8 cellular contexts compared by ENCODE assay signal in genomic region chr12:56193025-56193578, GRCh38. TPM values are rescaled to one million over a fixed set of nuclear protein-coding genes. Genes with fewer than 3 reads are reported as not detected.
DNase-seq lines count a peak whose midpoint lies in the region; ATAC-seq and TF ChIP-seq lines count a peak whose summit lies in the region.

No MANE protein-coding gene starts in this region.

- peak overlapping the region; percentile 76 for H3K27ac Mint-ChIP-seq in CD4-positive, alpha-beta T cell
- H3K27ac Mint-ChIP-seq in activated CD4-positive, alpha-beta T cell treated with anti-CD3 and anti-CD28 coated beads, Interleukin-2, amount 10 ng/mL, durations not matched to agents 24 days and 14 days = peak overlapping the region; percentile 60
- peak overlapping the region; percentile 70 for H3K27ac Mint-ChIP-seq in memory B cell

- peaks cover 34% of the 10 kb centered on the region for H3K4me1 Mint-ChIP-seq in CD4-positive, alpha-beta T cell (ENCODE audit: low read depth)
- peaks cover 26% of the 10 kb centered on the region for H3K4me1 Mint-ChIP-seq in activated CD4-positive, alpha-beta T cell treated with anti-CD3 and anti-CD28 coated beads, Interleukin-2, amount 10 ng/mL, durations not matched to agents 24 days and 14 days
- peaks cover 31% of the 10 kb centered on the region for H3K4me1 Mint-ChIP-seq in memory B cell

- intact Hi-C loops in CD4-positive, alpha-beta T cell (cut with DNase I, micrococcal nuclease) = loop anchor here (1.0 to 2.0 kb wide), 6 partner anchors 31 to 310 kb away; partner anchors contain the start of genes ANKRD52 (in 1 of the 2) and NABP2 (in 1 of the 2)
- intact Hi-C loops in activated CD4-positive, alpha-beta T cell treated with anti-CD3 and anti-CD28 coated beads, Interleukin-2, amount 10 ng/mL, durations not matched to agents 24 days and 14 days (cut with micrococcal nuclease) = loop anchor here (1.0 to 2.0 kb wide), 3 partner anchors 31 to 272 kb away; partner anchors contain the start of genes ANKRD52 and NABP2

- no peak overlapping the region for H3K27ac ChIP-seq in CD4-positive, alpha-beta T cell (ENCODE audit: low read depth, low read length)

- no peaks in the 10 kb centered on the region for H3K27me3 ChIP-seq in CD4-positive, alpha-beta T cell (ENCODE audit: control insufficient read depth, insufficient read depth, low read length)

- TF ChIP-seq CTCF in CD4-positive, alpha-beta T cell (IDR thresholded peaks at IDR 0.05) = peak; percentile 74

- CTCF ChIA-PET in CD4-positive, alpha-beta T cell (lab: Charles Lee) = interaction anchor here (0.7 to 2.7 kb wide), 2 partner anchors 30 to 269 kb away, joined by 3 to 8 read pairs; partner anchors contain the start of gene RNF41

- POLR2A ChIA-PET in CD4-positive, alpha-beta T cell (lab: Charles Lee) = interaction anchor here (1.6 kb wide), 1 partner anchor 29 kb away, joined by 4 read pairs; the partner anchor contains the start of gene RNF41

- H3K9me3 Mint-ChIP-seq in CD4-positive, alpha-beta T cell = no peaks in the 10 kb centered on the region
- no peaks in the 10 kb centered on the region for H3K9me3 Mint-ChIP-seq in activated CD4-positive, alpha-beta T cell treated with anti-CD3 and anti-CD28 coated beads, Interleukin-2, amount 10 ng/mL, durations not matched to agents 24 days and 14 days
- no peaks in the 10 kb centered on the region for H3K9me3 Mint-ChIP-seq in memory B cell

- peaks cover 5% of the 10 kb centered on the region for H3K27me3 Mint-ChIP-seq in CD4-positive, alpha-beta T cell
- no peaks in the 10 kb centered on the region for H3K27me3 Mint-ChIP-seq in activated CD4-positive, alpha-beta T cell treated with anti-CD3 and anti-CD28 coated beads, Interleukin-2, amount 10 ng/mL, durations not matched to agents 24 days and 14 days
- H3K27me3 Mint-ChIP-seq in memory B cell = no peaks in the 10 kb centered on the region

- H3K9me3 ChIP-seq in CD4-positive, alpha-beta T cell (ENCODE audit: control insufficient read depth, low read length) = no peaks in the 10 kb centered on the region

- peaks cover 23% of the 10 kb centered on the region for H3K36me3 Mint-ChIP-seq in CD4-positive, alpha-beta T cell (ENCODE audit: low read depth)
- peaks cover 7% of the 10 kb centered on the region for H3K36me3 Mint-ChIP-seq in activated CD4-positive, alpha-beta T cell treated with anti-CD3 and anti-CD28 coated beads, Interleukin-2, amount 10 ng/mL, durations not matched to agents 24 days and 14 days (ENCODE audit: low read depth)
- no peaks in the 10 kb centered on the region for H3K36me3 Mint-ChIP-seq in memory B cell

- DNase-seq in CD4-positive, alpha-beta T cell = peak; percentile 47 to 70 (median 60)
- DNase-seq in NCI-H69 (lab: John Stamatoyannopoulos, UW) = peak; percentile 94
- peak; percentile 94 for DNase-seq in activated CD4-positive, alpha-beta T cell treated with anti-CD3 and anti-CD28 coated beads, Interleukin-2, amount 10 ng/mL, durations not matched to agents 24 days and 14 days
- peak; percentile 93 for DNase-seq in dedifferentiated amniotic fluid mesenchymal stem cell (ENCODE audit: extremely low spot score)
- DNase-seq in memory B cell (ENCODE audit: low spot score in 2 of 2) = peak; percentile 72 to 77
- DNase-seq in stimulated activated CD8-positive, alpha-beta memory T cell treated with anti-CD3 and anti-CD28 coated beads, Interleukin-2, amount 100 ng/mL, for 48 hours (ENCODE audit: low read depth in 2 of 2) = peak; percentile 34 to 56
- no peak for DNase-seq in 8988T

- H3K4me3 Mint-ChIP-seq in CD4-positive, alpha-beta T cell = peak overlapping the region; percentile 74
- no peak overlapping the region for H3K4me3 Mint-ChIP-seq in activated CD4-positive, alpha-beta T cell treated with anti-CD3 and anti-CD28 coated beads, Interleukin-2, amount 10 ng/mL, durations not matched to agents 24 days and 14 days
- H3K4me3 Mint-ChIP-seq in memory B cell = no peak overlapping the region

- ATAC-seq in CD4-positive, alpha-beta T cell (ENCODE audit: poor library complexity) = no peak
- ATAC-seq in HG02678 (IDR thresholded peaks at IDR 0.05; ENCODE audit: unreplicated experiment) (peak; percentile 30), memory B cell (ENCODE audit: low read depth) (peak; percentile 15)

RNA-seq across cellular contexts. Expression of gene SMARCC2, which starts 3.8 kb away (rescaled TPM):
- total RNA-seq in CD4-positive, alpha-beta T cell = 100 to 1,000 TPM; 104 to 109 TPM
- total RNA-seq in activated CD4-positive, alpha-beta T cell treated with anti-CD3 and anti-CD28 coated beads, Interleukin-2, amount 10 ng/mL, durations not matched to agents 24 days and 14 days = 127 and 130 TPM in 2 replicates

RNA-seq across cellular contexts. Expression of gene RNF41, which starts 28.6 kb away (rescaled TPM):
- total RNA-seq in CD4-positive, alpha-beta T cell = 10 to 100 TPM; 28.0 to 32.4 TPM
- 39.8 and 41.1 TPM in 2 replicates for total RNA-seq in activated CD4-positive, alpha-beta T cell treated with anti-CD3 and anti-CD28 coated beads, Interleukin-2, amount 10 ng/mL, durations not matched to agents 24 days and 14 days

RNA-seq across cellular contexts. Expression of gene NABP2, which starts 31.0 kb away (rescaled TPM):
- 1 to 10 TPM; 7.6 to 9.1 TPM for total RNA-seq in CD4-positive, alpha-beta T cell
- total RNA-seq in activated CD4-positive, alpha-beta T cell treated with anti-CD3 and anti-CD28 coated beads, Interleukin-2, amount 10 ng/mL, durations not matched to agents 24 days and 14 days = 94.7 and 96.0 TPM in 2 replicates

RNA-seq across cellular contexts. Expression of gene MYL6, which starts 34.9 kb away (rescaled TPM):
- total RNA-seq in CD4-positive, alpha-beta T cell = 100 to 1,000 TPM; 670 to 673 TPM
- total RNA-seq in activated CD4-positive, alpha-beta T cell treated with anti-CD3 and anti-CD28 coated beads, Interleukin-2, amount 10 ng/mL, durations not matched to agents 24 days and 14 days = 717 and 752 TPM in 2 replicates

RNA-seq across cellular contexts. Expression of gene SLC39A5, which starts 36.7 kb away (rescaled TPM):
- total RNA-seq in CD4-positive, alpha-beta T cell = under 1 TPM in 1 of 2 experiments, not detected in 1; 0.33 TPM
- 0.86 and 1.6 TPM in 2 replicates for total RNA-seq in activated CD4-positive, alpha-beta T cell treated with anti-CD3 and anti-CD28 coated beads, Interleukin-2, amount 10 ng/mL, durations not matched to agents 24 days and 14 days
